9 cellular contexts compared by ENCODE assay signal in genomic region chr17:39198186-39198566, GRCh38. TPM values are rescaled to one million over a fixed set of nuclear protein-coding genes. Genes with fewer than 3 reads are reported as not detected.
DNase-seq lines count a peak whose midpoint lies in the region; ATAC-seq and TF ChIP-seq lines count a peak whose summit lies in the region.
"Had no signal": no experiment of that assay in that cellular context is flagged by ENCODE, and none has a peak within 500 bp of the region (broad histone marks: within the 10 kb centered on the region; RNA-seq: fewer than 3 reads in every experiment).

No MANE protein-coding gene starts in this region.

- intact Hi-C loops in stomach (cut with DNase I; ENCODE audit: low total_unique reads), result no loop called here

- H3K36me3 ChIP-seq in SK-N-SH (replicated peaks in 1 of 2; ENCODE audit: control insufficient read depth in 1 of 2, insufficient read depth in 2 of 2, low read length in 1 of 2) (peaks cover 14 to 25% of the 10 kb centered on the region in 2 experiments), stomach (peaks cover 19 to 31% (median 27%) of the 10 kb centered on the region in 4 donors)

- TF ChIP-seq POLR2A in stomach (IDR thresholded peaks at IDR 0.05), result no peak

- peak overlapping the region; percentile 66; the same call in 1 of the 2 replicates for H2AFZ ChIP-seq in SK-N-SH (ENCODE audit: low read depth)

- no peak for TF ChIP-seq RAD21 in SK-N-SH (IDR thresholded peaks at IDR 0.05; ENCODE audit: low read length)

- POLR2A ChIA-PET in SK-N-SH (lab: Yijun Ruan, JAX) (no interaction called here), T-cell (lab: Charles Lee) (no interaction called here)

- peak overlapping the region; percentile 80; the same call in 1 of the 2 replicates for H3K9ac ChIP-seq in SK-N-SH

- TF ChIP-seq CTCF in SK-N-SH (IDR thresholded peaks at IDR 0.05) (no peak), glutamatergic neuron (IDR thresholded peaks at IDR 0.05; ENCODE audit: partially characterized antibody, unreplicated experiment) (no peak), stomach (IDR thresholded peaks at IDR 0.05) (no peak)

- H3K9me2 ChIP-seq in SK-N-SH, result no peaks in the 10 kb centered on the region

- 85% methylated on average over 4 of the region's 4 CpGs for WGBS in SK-N-SH (ENCODE audit: low lambda C conversion rate)
- WGBS in stomach, 5 donors, result 60 to 79% (median 66%) methylated on average over 4 of the region's 4 CpGs

- ATAC-seq in SK-N-SH treated with all-trans-retinoic acid at 6 μM for 48 hours, result no peak
- ATAC-seq in T-cell (replicated peaks in 1 of 4), result no peak

- CTCF ChIA-PET in SK-N-SH (lab: Yijun Ruan, JAX) (interaction anchor here (1.4 to 29.0 kb wide), 3 partner anchors 10 to 42 kb away, joined by 3 to 781 read pairs (median 96); no protein-coding TSS in a partner anchor), T-cell (lab: Charles Lee) (interaction anchor here in 1 of 2 donors (1.0 kb wide), 1 partner anchor 33 kb away, joined by 3 read pairs; no protein-coding TSS in a partner anchor)

- peaks cover 61% of the 10 kb centered on the region for H3K79me2 ChIP-seq in SK-N-SH (ENCODE audit: insufficient read depth)

- H3K4me1 ChIP-seq in SK-N-SH (ENCODE audit: control insufficient read depth in 1 of 2, insufficient read depth in 2 of 2, low read depth in 1 of 2, low read length in 1 of 2) (peaks cover 27 to 49% of the 10 kb centered on the region in 2 experiments; a peak in 2 of 4 replicates), stomach (peaks cover 38 to 84% (median 67%) of the 10 kb centered on the region in 4 donors)

- H3F3A ChIP-seq in SK-N-SH (replicated peaks; ENCODE audit: insufficient read depth), result peaks cover 31% of the 10 kb centered on the region

- H3K4me3 Mint-ChIP-seq in T-cell (peak overlapping the region; percentile 91 to 99 (median 98)), glutamatergic neuron (ENCODE audit: unreplicated experiment) (peak overlapping the region; percentile 79)

- H3K4me2 ChIP-seq in SK-N-SH, result peak overlapping the region; percentile 95

- H3K4me3 ChIP-seq in SK-N-SH (ENCODE audit: low read depth in 2 of 2, low read length in 1 of 2), result peak overlapping the region in 1 of 2 experiments; percentile 63; a peak in 2 of 4 replicates
- peak overlapping the region; percentile 70 to 83 (median 78) for H3K4me3 ChIP-seq in stomach

- H3K27ac ChIP-seq in SK-N-SH (ENCODE audit: low read depth in 2 of 2, low read length in 1 of 2) (peak overlapping the region; percentile 40 to 82; a peak in 3 of 4 replicates), stomach (peak overlapping the region in 4 of 5 donors; percentile 74 to 97 (median 96))

- DNase-seq in SK-N-SH (no peak), T-cell (no peak), glutamatergic neuron (no peak), stomach (no peak), EL (no peak), inferior parietal cortex (ENCODE audit: extremely low spot score) (no peak), COLO829 (ENCODE audit: low spot score) (no peak)

- peak overlapping the region; percentile 100 for H3K27ac Mint-ChIP-seq in T-cell
- peak overlapping the region; percentile 82 for H3K27ac Mint-ChIP-seq in glutamatergic neuron (ENCODE audit: unreplicated experiment)

- peaks cover 22% of the 10 kb centered on the region for H3K36me3 Mint-ChIP-seq in T-cell
- H3K36me3 Mint-ChIP-seq in glutamatergic neuron (ENCODE audit: unreplicated experiment), result no peaks in the 10 kb centered on the region

- TF ChIP-seq EP300 in SK-N-SH (IDR thresholded peaks at IDR 0.05; ENCODE audit: borderline replicate concordance in 1 of 2, low read depth in 1 of 2, low read length in 1 of 2) (no peak), stomach (IDR thresholded peaks at IDR 0.05) (no peak)

- H3K9me3 Mint-ChIP-seq in T-cell (no peaks in the 10 kb centered on the region), glutamatergic neuron (ENCODE audit: unreplicated experiment) (peaks cover 13% of the 10 kb centered on the region)

- H4K20me1 ChIP-seq in SK-N-SH (ENCODE audit: insufficient read depth), result peaks cover 21% of the 10 kb centered on the region

- H3K27me3 Mint-ChIP-seq in T-cell, result no peaks in the 10 kb centered on the region
- peaks cover 9% of the 10 kb centered on the region for H3K27me3 Mint-ChIP-seq in glutamatergic neuron (ENCODE audit: unreplicated experiment)

- H3K4me1 Mint-ChIP-seq in T-cell (peaks cover 62 to 69% (median 64%) of the 10 kb centered on the region in 3 donors), glutamatergic neuron (ENCODE audit: low read depth, unreplicated experiment) (peaks cover 27% of the 10 kb centered on the region)

- H3K9me3 ChIP-seq in SK-N-SH (no peaks in the 10 kb centered on the region), stomach (no peaks in the 10 kb centered on the region)

- no peaks in the 10 kb centered on the region for H3K27me3 ChIP-seq in SK-N-SH (ENCODE audit: insufficient read depth)
- H3K27me3 ChIP-seq in stomach, result no peaks in the 10 kb centered on the region

TF ChIP-seq in SK-N-SH, 30 proteins besides CTCF, POLR2A, EP300 and RAD21:
- no peak for TF ChIP-seq GABPA (IDR thresholded peaks at IDR 0.05; ENCODE audit: low read depth)
- no peak for TF ChIP-seq RFX5 (IDR thresholded peaks at IDR 0.05; ENCODE audit: low read length)
- no peak for TF ChIP-seq MXI1 (IDR thresholded peaks at IDR 0.05; ENCODE audit: low read depth, low read length)
TF ChIP-seq in SK-N-SH: peak in this region for 0.

TF ChIP-seq in SK-N-SH treated with all-trans-retinoic acid at 6 μM for 48 hours, 23 proteins besides CTCF, POLR2A, EP300 and RAD21:
- TF ChIP-seq ISL1 (CRISPR knock-in tag; IDR thresholded peaks at IDR 0.05) (no peak), CSRNP3 (CRISPR knock-in tag; IDR thresholded peaks at IDR 0.05) (no peak)
- TF ChIP-seq, protein P1, sequence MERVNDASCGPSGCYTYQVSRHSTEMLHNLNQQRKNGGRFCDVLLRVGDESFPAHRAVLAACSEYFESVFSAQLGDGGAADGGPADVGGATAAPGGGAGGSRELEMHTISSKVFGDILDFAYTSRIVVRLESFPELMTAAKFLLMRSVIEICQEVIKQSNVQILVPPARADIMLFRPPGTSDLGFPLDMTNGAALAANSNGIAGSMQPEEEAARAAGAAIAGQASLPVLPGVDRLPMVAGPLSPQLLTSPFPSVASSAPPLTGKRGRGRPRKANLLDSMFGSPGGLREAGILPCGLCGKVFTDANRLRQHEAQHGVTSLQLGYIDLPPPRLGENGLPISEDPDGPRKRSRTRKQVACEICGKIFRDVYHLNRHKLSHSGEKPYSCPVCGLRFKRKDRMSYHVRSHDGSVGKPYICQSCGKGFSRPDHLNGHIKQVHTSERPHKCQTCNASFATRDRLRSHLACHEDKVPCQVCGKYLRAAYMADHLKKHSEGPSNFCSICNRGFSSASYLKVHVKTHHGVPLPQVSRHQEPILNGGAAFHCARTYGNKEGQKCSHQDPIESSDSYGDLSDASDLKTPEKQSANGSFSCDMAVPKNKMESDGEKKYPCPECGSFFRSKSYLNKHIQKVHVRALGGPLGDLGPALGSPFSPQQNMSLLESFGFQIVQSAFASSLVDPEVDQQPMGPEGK (CRISPR knock-in tag; IDR thresholded peaks at IDR 0.05; ENCODE audit: borderline replicate concordance), result no peak

RNA-seq across cellular contexts. Expression of gene CACNB1, which starts 0.7 kb away (rescaled TPM):
- polyA plus RNA-seq in SK-N-SH (2012; rRNA removed), result 7.2 and 7.4 TPM in 2 replicates
- 1.9 and 3.2 TPM in 2 replicates for polyA plus RNA-seq in SK-N-SH (2012; cell fraction: cytosol; rRNA removed)
- polyA plus RNA-seq in SK-N-SH (2012; cell fraction: nucleus; rRNA removed), result 41.0 and 52.4 TPM in 2 replicates
- total RNA-seq in T-cell, result 10 to 100 TPM; 10.8 to 23.2 (median 21.4) TPM
- 77.1 TPM for total RNA-seq in glutamatergic neuron (ENCODE audit: unreplicated experiment)
- total RNA-seq in stomach, result 10 to 100 TPM in 2 of 5 donors, 1 to 10 TPM in 3; 4.2 to 57.2 (median 8.9) TPM
- polyA plus RNA-seq in stomach, result 1 to 10 TPM; 2.4 to 2.7 (median 2.7) TPM

RNA-seq across cellular contexts. Expression of gene RPL19, which starts 1.9 kb away (rescaled TPM):
- 2,966 and 3,473 TPM in 2 replicates for polyA plus RNA-seq in SK-N-SH (2012; rRNA removed)
- 3,628 and 3,647 TPM in 2 replicates for polyA plus RNA-seq in SK-N-SH (2012; cell fraction: cytosol; rRNA removed)
- polyA plus RNA-seq in SK-N-SH (2012; cell fraction: nucleus; rRNA removed), result 962 and 1,107 TPM in 2 replicates
- total RNA-seq in T-cell, result 1,000 to 10,000 TPM; 2,988 to 3,293 (median 3,174) TPM
- 877 TPM for total RNA-seq in glutamatergic neuron (ENCODE audit: unreplicated experiment)
- total RNA-seq in stomach, result 1,000 to 10,000 TPM; 1,114 to 2,498 (median 1,672) TPM
- 1,000 to 10,000 TPM; 3,254 to 4,546 (median 3,773) TPM for polyA plus RNA-seq in stomach

RNA-seq across cellular contexts. Expression of gene STAC2, which starts 27.6 kb away (rescaled TPM):
- polyA plus RNA-seq in SK-N-SH (2012; rRNA removed), result 0.07 and 0.08 TPM in 2 replicates
- polyA plus RNA-seq in SK-N-SH (2012; cell fraction: cytosol; rRNA removed), result 0.04 and 0.13 TPM in 2 replicates
- 0.10 and 0.23 TPM in 2 replicates for polyA plus RNA-seq in SK-N-SH (2012; cell fraction: nucleus; rRNA removed)
- total RNA-seq in T-cell, result under 1 TPM in 3 of 5 donors, not detected in 2; 0.12 to 0.15 (median 0.13) TPM
- 1.8 TPM for total RNA-seq in glutamatergic neuron (ENCODE audit: unreplicated experiment)
- under 1 TPM in 1 of 5 donors, not detected in 4; under 0.01 TPM for total RNA-seq in stomach
- under 1 TPM in 2 of 3 donors, not detected in 1; 0.15 to 0.20 TPM for polyA plus RNA-seq in stomach

RNA-seq across cellular contexts. Expression of gene ARL5C, which starts 32.2 kb away (rescaled TPM):
- not detected in 2 replicates for polyA plus RNA-seq in SK-N-SH (2012; rRNA removed)
- polyA plus RNA-seq in SK-N-SH (2012; cell fraction: cytosol; rRNA removed), result not detected in 2 replicates
- polyA plus RNA-seq in SK-N-SH (2012; cell fraction: nucleus; rRNA removed), result 0.05 TPM in 1 of 2 replicates, not detected in the other
- under 1 TPM in 1 of 5 donors, not detected in 4; 0.90 TPM for total RNA-seq in T-cell
- total RNA-seq in glutamatergic neuron (ENCODE audit: unreplicated experiment), result not detected
- not detected for total RNA-seq in stomach
- polyA plus RNA-seq in stomach, result not detected
- total RNA-seq: lung had no signal
- polyA plus RNA-seq: lung had no signal

RNA-seq across cellular contexts. Expression of gene PLXDC1, which starts 46.7 kb away (rescaled TPM):
- polyA plus RNA-seq in SK-N-SH (2012; rRNA removed) (1.5 and 2.4 TPM in 2 replicates), stomach (1 to 10 TPM; 1.7 to 4.6 (median 2.1) TPM)
- polyA plus RNA-seq in SK-N-SH (2012; cell fraction: cytosol; rRNA removed), result 0.46 and 0.90 TPM in 2 replicates
- polyA plus RNA-seq in SK-N-SH (2012; cell fraction: nucleus; rRNA removed), result 5.0 and 9.6 TPM in 2 replicates
- total RNA-seq in T-cell (10 to 100 TPM in 3 of 5 donors, 1 to 10 TPM in 2; 6.3 to 74.9 (median 13.9) TPM), glutamatergic neuron (ENCODE audit: unreplicated experiment) (not detected), stomach (10 to 100 TPM in 2 of 5 donors, 1 to 10 TPM in 2, under 1 TPM in 1; 0.58 to 77.2 (median 8.4) TPM)
